In genomic region chr7:158809596-158809995, GRCh38 we compare ENCODE assay signal across 9 cellular contexts. TPM values are rescaled to one million over a fixed set of nuclear protein-coding genes. Genes with fewer than 3 reads are reported as not detected.
A peak's percentile ranks its signal among the peaks of the same experiment; 100 is the strongest.
DNase-seq lines count a peak whose midpoint lies in the region; ATAC-seq and TF ChIP-seq lines count a peak whose summit lies in the region.
"Had no signal": no experiment of that assay in that cellular context is flagged by ENCODE, and none has a peak within 500 bp of the region (broad histone marks: within the 10 kb centered on the region; RNA-seq: fewer than 3 reads in every experiment).

No MANE protein-coding gene starts in this region.

- peak overlapping the region; percentile 32 to 55 for H3K27ac ChIP-seq in coronary artery
- H3K27ac ChIP-seq in uterus = peak overlapping the region in 1 of 2 donors; percentile 36
- no peak overlapping the region for H3K27ac ChIP-seq in dorsolateral prefrontal cortex
- H3K27ac ChIP-seq: SK-N-MC had no signal

- no peak for TF ChIP-seq CTCF in GM10266 (IDR thresholded peaks at IDR 0.05; ENCODE audit: control insufficient read depth, insufficient read depth, low read depth, missing control alignments)
- TF ChIP-seq CTCF in coronary artery (IDR thresholded peaks at IDR 0.05) = no peak
- TF ChIP-seq CTCF in uterus (IDR thresholded peaks at IDR 0.05) = no peak
- no peak for TF ChIP-seq CTCF in dorsolateral prefrontal cortex (IDR thresholded peaks at IDR 0.05 in 54 of 56, conservative IDR thresholded peaks at IDR 0.05 in 2 of 56; ENCODE audit: low read depth in 1 of 56, partially characterized antibody in 56 of 56)

- H3K27me3 ChIP-seq in uterus (no peaks in the 10 kb centered on the region), dorsolateral prefrontal cortex (no peaks in the 10 kb centered on the region)

- no peaks in the 10 kb centered on the region for H3K36me3 ChIP-seq in uterus

- H3K4me3 ChIP-seq in coronary artery (no peak overlapping the region), uterus (no peak overlapping the region), dorsolateral prefrontal cortex (no peak overlapping the region)
- H3K4me3 ChIP-seq: SK-N-MC had no signal

- peak; percentile 65 for DNase-seq in GM10266 (ENCODE audit: extremely low spot score)
- DNase-seq in coronary artery (ENCODE audit: low spot score) = no peak
- no peak for DNase-seq in medulla oblongata (ENCODE audit: extremely low spot score)
- no peak for DNase-seq in uterus
- DNase-seq in dorsolateral prefrontal cortex = no peak
- DNase-seq in NCI-H446 treated with DMSO at 0.1 percent for 48 hours (lab: John Stamatoyannopoulos, UW) = no peak

- H3K9me3 ChIP-seq in uterus = no peaks in the 10 kb centered on the region

- no peak for TF ChIP-seq POLR2A in uterus (IDR thresholded peaks at IDR 0.05)

- peak; percentile 76 for ATAC-seq in GM21360 (IDR thresholded peaks at IDR 0.05; ENCODE audit: unreplicated experiment)
- ATAC-seq in HG03460 (IDR thresholded peaks at IDR 0.05; ENCODE audit: unreplicated experiment) = peak; percentile 96

- intact Hi-C loops in uterus (cut with DNase I; ENCODE audit: low total_unique reads) = no loop called here
- intact Hi-C loops in dorsolateral prefrontal cortex (cut with DNase I) = no loop called here

- H3K4me1 ChIP-seq in uterus = peaks cover 0 to 9% of the 10 kb centered on the region in 2 donors

RNA-seq across cellular contexts. Expression of gene ESYT2, which starts 19.7 kb away (rescaled TPM):
- total RNA-seq in uterus = 100 to 1,000 TPM in 2 of 4 donors, 10 to 100 TPM in 2; 91.6 to 159 (median 100) TPM
- 10 to 100 TPM; 40.3 to 83.9 (median 56.3) TPM for total RNA-seq in dorsolateral prefrontal cortex

RNA-seq across cellular contexts. Expression of gene DYNC2I1, which starts 46.8 kb away (rescaled TPM):
- total RNA-seq in uterus (10 to 100 TPM; 10.5 to 36.6 (median 23.3) TPM), dorsolateral prefrontal cortex (10 to 100 TPM; 28.1 to 78.3 (median 47.5) TPM)

Comparison
In these comparisons a context has a peak if more than half of its experiments do, and no peak if none do; other contexts are left out.
1. H3K27ac ChIP-seq: peak in coronary artery (2 of 2); none in dorsolateral prefrontal cortex (0 of 59).